In the genomic region with DNA sequence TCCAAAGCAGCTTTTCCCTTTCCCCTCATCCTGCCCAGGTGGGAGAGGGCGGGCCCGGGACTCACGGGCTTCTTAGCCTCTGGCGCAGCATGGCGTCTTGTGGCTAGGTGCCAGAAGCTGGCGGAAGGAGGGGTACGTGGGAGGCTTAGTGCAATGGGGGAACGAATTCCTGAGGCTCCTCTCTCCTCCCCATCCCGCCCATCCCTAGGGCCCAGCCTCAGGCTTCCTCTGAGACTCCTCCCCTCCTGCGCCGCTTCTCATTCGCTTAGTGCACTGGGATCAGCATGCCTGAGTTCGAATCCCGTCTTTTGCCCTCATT, we compare ENCODE assay signal across 12 cellular contexts.
"Had no signal": no experiment of that assay in that cellular context is flagged by ENCODE, and none has a peak within 500 bp of the region (broad histone marks: within the 10 kb centered on the region; RNA-seq: fewer than 3 reads in every experiment).

No MANE protein-coding gene starts in this region.

- H3K27ac ChIP-seq: body of pancreas, foreskin keratinocyte, lower lobe of right lung, parathyroid adenoma, transverse colon had no signal

- H3K36me3 ChIP-seq: lower lobe of right lung, transverse colon had no signal

- H3K4me1 Mint-ChIP-seq: stimulated activated naive B cell treated with anti-CD40 and anti-IgM and Interleukin-4, amounts not matched to agents 10 μg/mL and 1 μg/mL and 100 μg/mL, for 72 hours had no signal

- H3K79me2 ChIP-seq: parathyroid adenoma had no signal

- H3K27ac Mint-ChIP-seq: activated CD4-positive, alpha-beta T cell treated with anti-CD3 and anti-CD28 coated beads, Interleukin-2, amount 10 ng/mL, durations not matched to agents 24 days and 14 days; activated CD8-positive, alpha-beta T cell treated with anti-CD3 and anti-CD28 coated beads, Interleukin-2, amount 10 ng/mL, durations not matched to agents 7 days and 5 days; activated naive CD8-positive, alpha-beta T cell; stimulated activated naive B cell treated with anti-CD40 and anti-IgM and Interleukin-4, amounts not matched to agents 10 μg/mL and 1 μg/mL and 100 μg/mL, for 72 hours had no signal

- H3K9ac ChIP-seq: parathyroid adenoma had no signal

- H2AFZ ChIP-seq: parathyroid adenoma had no signal

- H3K9me3 Mint-ChIP-seq: activated CD4-positive, alpha-beta T cell treated with anti-CD3 and anti-CD28 coated beads, Interleukin-2, amount 10 ng/mL, durations not matched to agents 24 days and 14 days; neural crest cell had no signal

- DNase-seq: activated gamma-delta T cell; cortex of kidney; foreskin keratinocyte; stimulated activated naive B cell treated with anti-CD40 and anti-IgM and Interleukin-4, amounts not matched to agents 10 μg/mL and 1 μg/mL and 100 μg/mL, for 72 hours had no signal

- H3K4me3 Mint-ChIP-seq: activated CD4-positive, alpha-beta T cell treated with anti-CD3 and anti-CD28 coated beads, Interleukin-2, amount 10 ng/mL, durations not matched to agents 24 days and 14 days; activated CD8-positive, alpha-beta T cell treated with anti-CD3 and anti-CD28 coated beads, Interleukin-2, amount 10 ng/mL, durations not matched to agents 7 days and 5 days; activated naive CD8-positive, alpha-beta T cell; neural crest cell; stimulated activated naive B cell treated with anti-CD40 and anti-IgM and Interleukin-4, amounts not matched to agents 10 μg/mL and 1 μg/mL and 100 μg/mL, for 72 hours had no signal

- H3K36me3 Mint-ChIP-seq: activated naive CD8-positive, alpha-beta T cell; stimulated activated naive B cell treated with anti-CD40 and anti-IgM and Interleukin-4, amounts not matched to agents 10 μg/mL and 1 μg/mL and 100 μg/mL, for 72 hours had no signal

- H3K9me3 ChIP-seq: body of pancreas, lower lobe of right lung, transverse colon had no signal

- H3K27me3 ChIP-seq: body of pancreas, foreskin keratinocyte had no signal

- H3K4me1 ChIP-seq: foreskin keratinocyte, lower lobe of right lung, parathyroid adenoma had no signal

- H3K4me3 ChIP-seq: body of pancreas, lower lobe of right lung, transverse colon had no signal

- ATAC-seq: activated CD8-positive, alpha-beta T cell treated with anti-CD3 and anti-CD28 coated beads, Interleukin-2, amount 10 ng/mL, durations not matched to agents 7 days and 5 days; body of pancreas had no signal
